ENCODE assay signal across 10 cellular contexts in the genomic region with DNA sequence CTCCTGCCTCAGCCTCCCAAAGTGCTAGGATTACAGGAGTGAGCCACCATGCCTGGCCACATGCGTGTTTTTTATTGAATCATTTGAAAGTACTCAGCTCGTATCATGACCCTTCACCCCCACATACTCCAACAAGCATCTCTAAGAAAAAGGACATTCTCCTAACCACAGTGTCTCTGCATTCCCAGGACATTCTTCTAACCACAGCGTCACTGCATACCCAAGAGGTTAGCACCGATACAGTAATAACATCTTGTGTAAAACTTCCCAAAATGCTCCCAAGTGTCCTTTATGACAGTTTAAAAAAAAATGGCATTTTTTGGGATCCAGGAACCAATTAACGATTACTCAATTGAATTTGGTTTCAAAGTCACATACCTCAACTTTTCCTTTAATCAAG. TPM values are rescaled to one million over a fixed set of nuclear protein-coding genes. Genes with fewer than 3 reads are reported as not detected.
DNase-seq lines count a peak whose midpoint lies in the region; ATAC-seq and TF ChIP-seq lines count a peak whose summit lies in the region.
"Had no signal": no experiment of that assay in that cellular context is flagged by ENCODE, and none has a peak within 500 bp of the region (broad histone marks: within the 10 kb centered on the region; RNA-seq: fewer than 3 reads in every experiment).

No MANE protein-coding gene starts in this region.

- BruUV-seq in Calu3 (replicated peaks; lab: Mats Ljungman, UMichigan), result no TSS peak

- CTCF ChIA-PET in Calu3 (lab: Charles Lee) (interaction anchor here (1.2 to 1.8 kb wide), 2 partner anchors 12 to 64 kb away, joined by 3 to 8 read pairs; no protein-coding TSS in a partner anchor), RWPE1 (lab: Yijun Ruan, JAX) (interaction anchor here (0.7 kb wide), 1 partner anchor 339 kb away, joined by 3 read pairs; no protein-coding TSS in a partner anchor)

- POLR2A ChIA-PET in RWPE1 (lab: Yijun Ruan, JAX; ENCODE audit: low non-redundant PET), result no interaction called here

- H3K27ac Mint-ChIP-seq in Calu3 (ENCODE audit: unreplicated experiment), result peak overlapping the region; percentile 99
- H3K27ac Mint-ChIP-seq in T-helper 2 cell treated with Interferon-gamma antibody and Interleukin-4, amounts not matched to agents 5 μg/mL and 100 μg/mL, for 36 hours, result no peak overlapping the region
- H3K27ac Mint-ChIP-seq: dendritic cell treated with granulocyte-macrophage colony-stimulating factor and Interleukin-4, amounts not matched to agents 40 ng/mL and 50 ng/mL, for 4 days had no signal

- peaks cover 46% of the 10 kb centered on the region for H3K36me3 Mint-ChIP-seq in Calu3 (ENCODE audit: insufficient read depth, unreplicated experiment)
- H3K36me3 Mint-ChIP-seq in T-helper 2 cell treated with Interferon-gamma antibody and Interleukin-4, amounts not matched to agents 5 μg/mL and 100 μg/mL, for 36 hours (ENCODE audit: low read depth), result peaks cover 2% of the 10 kb centered on the region

- DNase-seq in Calu3, result no peak
- no peak for DNase-seq in RWPE1 (ENCODE audit: low spot score)
- peak; percentile 91 for DNase-seq in fibroblast of mammary gland (ENCODE audit: low read depth)
- no peak for DNase-seq in psoas muscle
- DNase-seq in SHP77 treated with DMSO at 0.1 percent for 48 hours (lab: John Stamatoyannopoulos, UW), result no peak
- no peak for DNase-seq in T-helper 2 cell treated with Interferon-gamma antibody and Interleukin-4, amounts not matched to agents 5 μg/mL and 100 μg/mL, for 36 hours (ENCODE audit: low spot score)
- DNase-seq in H7, result no peak
- DNase-seq in D341Med (ENCODE audit: low spot score), result no peak
- DNase-seq: NCI-H1694 had no signal

- no peak for TF ChIP-seq CTCF in Calu3 (IDR thresholded peaks at IDR 0.05; ENCODE audit: unreplicated experiment)
- no peak for TF ChIP-seq CTCF in RWPE1 (conservative IDR thresholded peaks at IDR 0.05; ENCODE audit: low read depth)
- TF ChIP-seq CTCF in fibroblast of mammary gland (conservative IDR thresholded peaks at IDR 0.05; ENCODE audit: control insufficient read depth, insufficient read depth, low read depth, low read length), result no peak
- TF ChIP-seq CTCF in psoas muscle (IDR thresholded peaks at IDR 0.05), result no peak

- H3K4me1 ChIP-seq in psoas muscle, result peaks cover 6% of the 10 kb centered on the region

- intact Hi-C loops in Calu3 (cut with micrococcal nuclease; ENCODE audit: unreplicated experiment) (loop anchor here (5.0 kb wide), 1 partner anchor 86 kb away; no protein-coding TSS in a partner anchor), psoas muscle (cut with DNase I) (no loop called here)

- H3K36me3 ChIP-seq in psoas muscle (ENCODE audit: insufficient read depth in 1 of 2, low read depth in 1 of 2) (no peaks in the 10 kb centered on the region), H7 (replicated peaks; ENCODE audit: control insufficient read depth, insufficient read depth, low read length) (no peaks in the 10 kb centered on the region)

- no peaks in the 10 kb centered on the region for H3K9me3 Mint-ChIP-seq in Calu3 (ENCODE audit: low read depth, unreplicated experiment)
- no peaks in the 10 kb centered on the region for H3K9me3 Mint-ChIP-seq in T-helper 2 cell treated with Interferon-gamma antibody and Interleukin-4, amounts not matched to agents 5 μg/mL and 100 μg/mL, for 36 hours
- H3K9me3 Mint-ChIP-seq: dendritic cell treated with granulocyte-macrophage colony-stimulating factor and Interleukin-4, amounts not matched to agents 40 ng/mL and 50 ng/mL, for 4 days had no signal

- no peak overlapping the region for H3K4me3 Mint-ChIP-seq in Calu3 (ENCODE audit: low read depth, unreplicated experiment)
- no peak overlapping the region for H3K4me3 Mint-ChIP-seq in T-helper 2 cell treated with Interferon-gamma antibody and Interleukin-4, amounts not matched to agents 5 μg/mL and 100 μg/mL, for 36 hours
- H3K4me3 Mint-ChIP-seq: dendritic cell treated with granulocyte-macrophage colony-stimulating factor and Interleukin-4, amounts not matched to agents 40 ng/mL and 50 ng/mL, for 4 days had no signal

- H3K9me3 ChIP-seq in psoas muscle, result no peaks in the 10 kb centered on the region

- H3K27ac ChIP-seq in RWPE1, result peak overlapping the region; percentile 76
- peak overlapping the region; percentile 69 for H3K27ac ChIP-seq in psoas muscle

- no peak overlapping the region for H3K4me3 ChIP-seq in fibroblast of mammary gland (ENCODE audit: control insufficient read depth, low read depth, low read length)
- H3K4me3 ChIP-seq in psoas muscle, result no peak overlapping the region
- no peak overlapping the region for H3K4me3 ChIP-seq in H7 (ENCODE audit: insufficient read depth, low read depth, low read length)

- 75 to 86% (median 81%) methylated on average over 5 of the region's 5 CpGs for WGBS in psoas muscle, 3 donors

- H3K27me3 Mint-ChIP-seq in Calu3 (ENCODE audit: unreplicated experiment), result no peaks in the 10 kb centered on the region
- no peaks in the 10 kb centered on the region for H3K27me3 Mint-ChIP-seq in T-helper 2 cell treated with Interferon-gamma antibody and Interleukin-4, amounts not matched to agents 5 μg/mL and 100 μg/mL, for 36 hours (ENCODE audit: low read depth)
- H3K27me3 Mint-ChIP-seq: dendritic cell treated with granulocyte-macrophage colony-stimulating factor and Interleukin-4, amounts not matched to agents 40 ng/mL and 50 ng/mL, for 4 days had no signal

- H3K4me1 Mint-ChIP-seq in Calu3 (ENCODE audit: low read depth, unreplicated experiment), result peaks cover 65% of the 10 kb centered on the region
- H3K4me1 Mint-ChIP-seq in T-helper 2 cell treated with Interferon-gamma antibody and Interleukin-4, amounts not matched to agents 5 μg/mL and 100 μg/mL, for 36 hours (ENCODE audit: low read depth), result peaks cover 15% of the 10 kb centered on the region

- H3K27me3 ChIP-seq in psoas muscle (ENCODE audit: insufficient read depth in 3 of 3, low read length in 2 of 3) (no peaks in the 10 kb centered on the region), H7 (ENCODE audit: control insufficient read depth, insufficient read depth, low read length) (no peaks in the 10 kb centered on the region)

- ATAC-seq in psoas muscle, result no peak

RNA-seq across cellular contexts. Expression of a gene that starts 39.6 kb away (rescaled TPM):
- 136 and 147 TPM in 2 replicates for total RNA-seq in Calu3 (2022)
- 10 to 100 TPM; 11.6 to 17.9 (median 15.4) TPM for total RNA-seq in psoas muscle
- polyA plus RNA-seq in psoas muscle, result 10 to 100 TPM in 2 of 3 donors, 1 to 10 TPM in 1; 6.4 to 14.7 (median 11.0) TPM
- total RNA-seq in H7 (2014; rRNA removed; shearing (Covaris generic)), result 75.4 and 116 TPM in 2 replicates
